In the genomic region with DNA sequence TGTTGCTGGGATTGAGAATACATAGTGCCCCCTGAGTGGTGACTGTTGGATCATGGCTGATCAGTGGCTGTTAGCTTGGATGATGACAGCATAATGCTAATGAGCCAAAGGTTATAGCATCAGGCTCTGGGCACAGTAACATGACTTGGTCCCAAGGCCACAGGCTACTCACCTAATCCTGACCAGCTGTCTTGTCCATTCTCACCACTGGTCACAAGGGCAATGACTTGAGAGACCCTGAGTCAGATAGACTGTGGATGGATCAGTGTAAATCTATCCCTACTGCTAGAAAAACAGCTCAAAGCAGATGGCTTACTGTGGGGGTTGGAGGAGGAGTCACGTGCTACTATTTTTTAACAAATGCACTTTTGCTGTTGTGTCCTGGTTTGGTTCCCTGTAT, we compare ENCODE assay signal across 16 cellular contexts.
DNase-seq lines count a peak whose midpoint lies in the region; ATAC-seq and TF ChIP-seq lines count a peak whose summit lies in the region.
"Had no signal": no experiment of that assay in that cellular context is flagged by ENCODE, and none has a peak within 500 bp of the region (broad histone marks: within the 10 kb centered on the region; RNA-seq: fewer than 3 reads in every experiment).

No MANE protein-coding gene starts in this region.

- no peaks in the 10 kb centered on the region for H3K9me3 Mint-ChIP-seq in brain
- H3K9me3 Mint-ChIP-seq in mesothelial cell of epicardium = no peaks in the 10 kb centered on the region
- H3K9me3 Mint-ChIP-seq: activated CD4-positive, alpha-beta memory T cell treated with anti-CD3 and anti-CD28 coated beads for 36 hours; CD8-positive, alpha-beta T cell; central memory CD8-positive, alpha-beta T cell; stimulated activated naive B cell treated with anti-CD40 and anti-IgM and Interleukin-4, amounts not matched to agents 10 μg/mL and 1 μg/mL and 100 μg/mL, for 72 hours had no signal

- no peaks in the 10 kb centered on the region for H3K9me3 ChIP-seq in BE2C

- peaks cover 15% of the 10 kb centered on the region for H3K4me1 ChIP-seq in BE2C

- ATAC-seq in HG03342 (IDR thresholded peaks at IDR 0.05; ENCODE audit: unreplicated experiment) = no peak
- ATAC-seq in HG03439 (IDR thresholded peaks at IDR 0.05; ENCODE audit: unreplicated experiment) = no peak
- ATAC-seq: CD8-positive, alpha-beta T cell; stimulated activated naive B cell treated with anti-CD40 and anti-IgM and Interleukin-4, amounts not matched to agents 10 μg/mL and 1 μg/mL and 100 μg/mL, for 72 hours had no signal

- H3K27ac Mint-ChIP-seq in brain = peak overlapping the region in 3 of 5 experiments; percentile 55 to 91 (median 82)
- peak overlapping the region; percentile 93 for H3K27ac Mint-ChIP-seq in mesothelial cell of epicardium
- H3K27ac Mint-ChIP-seq: activated CD4-positive, alpha-beta memory T cell treated with anti-CD3 and anti-CD28 coated beads for 36 hours; CD8-positive, alpha-beta T cell; stimulated activated naive B cell treated with anti-CD40 and anti-IgM and Interleukin-4, amounts not matched to agents 10 μg/mL and 1 μg/mL and 100 μg/mL, for 72 hours had no signal

- H3K27me3 Mint-ChIP-seq in brain (no peaks in the 10 kb centered on the region), mesothelial cell of epicardium (ENCODE audit: low read depth) (no peaks in the 10 kb centered on the region)
- H3K27me3 Mint-ChIP-seq: activated CD4-positive, alpha-beta memory T cell treated with anti-CD3 and anti-CD28 coated beads for 36 hours; central memory CD8-positive, alpha-beta T cell; stimulated activated naive B cell treated with anti-CD40 and anti-IgM and Interleukin-4, amounts not matched to agents 10 μg/mL and 1 μg/mL and 100 μg/mL, for 72 hours had no signal

- no peaks in the 10 kb centered on the region for H3K27me3 ChIP-seq in BE2C

- H3K27ac ChIP-seq in substantia nigra (ENCODE audit: low read depth, low read length, poor library complexity, severe bottlenecking) = peak overlapping the region; percentile 82

- TF ChIP-seq CTCF in brain (conservative IDR thresholded peaks at IDR 0.05) (no peak), mesothelial cell of epicardium (IDR thresholded peaks at IDR 0.05; ENCODE audit: unreplicated experiment) (no peak), BE2C (IDR thresholded peaks at IDR 0.05; ENCODE audit: low read depth, low read length) (no peak)

- H3K4me3 ChIP-seq in BE2C (ENCODE audit: low read depth, low read length) = no peak overlapping the region

- peaks cover 72% of the 10 kb centered on the region for H3K4me1 Mint-ChIP-seq in brain
- H3K4me1 Mint-ChIP-seq in mesothelial cell of epicardium = peaks cover 74% of the 10 kb centered on the region

- H3K36me3 ChIP-seq in BE2C = peaks cover 18% of the 10 kb centered on the region

- peaks cover 47% of the 10 kb centered on the region for H3K36me3 Mint-ChIP-seq in brain
- H3K36me3 Mint-ChIP-seq in mesothelial cell of epicardium = no peaks in the 10 kb centered on the region

- DNase-seq in LHCN-M2 (ENCODE audit: low read depth) = peak; percentile 100
- no peak for DNase-seq in mesothelial cell of epicardium (ENCODE audit: low spot score in 2 of 2, unreplicated experiment in 2 of 2)
- DNase-seq in substantia nigra (lab: John Stamatoyannopoulos, UW) = no peak
- DNase-seq in BE2C = no peak
- DNase-seq in OCI-M2 (lab: John Stamatoyannopoulos, UW; ENCODE audit: unreplicated experiment) = no peak
- DNase-seq: activated CD4-positive, alpha-beta memory T cell treated with anti-CD3 and anti-CD28 coated beads for 36 hours; activated naive CD4-positive, alpha-beta T cell; CD8-positive, alpha-beta T cell; MM.1S; stimulated activated CD4-positive, alpha-beta T cell treated with anti-CD3 and anti-CD28 coated beads, Interleukin-2, amount 100 ng/mL, for 48 hours; stimulated activated naive B cell treated with anti-CD40 and anti-IgM and Interleukin-4, amounts not matched to agents 10 μg/mL and 1 μg/mL and 100 μg/mL, for 72 hours; T1000 had no signal

- H3K4me3 Mint-ChIP-seq in brain (no peak overlapping the region), mesothelial cell of epicardium (no peak overlapping the region)
- H3K4me3 Mint-ChIP-seq: activated CD4-positive, alpha-beta memory T cell treated with anti-CD3 and anti-CD28 coated beads for 36 hours; CD8-positive, alpha-beta T cell; central memory CD8-positive, alpha-beta T cell; stimulated activated naive B cell treated with anti-CD40 and anti-IgM and Interleukin-4, amounts not matched to agents 10 μg/mL and 1 μg/mL and 100 μg/mL, for 72 hours had no signal
